In genomic region chr9:87601595-87601994, GRCh38 we compare ENCODE assay signal across 19 cellular contexts.
DNase-seq lines count a peak whose midpoint lies in the region; TF ChIP-seq lines count a peak whose summit lies in the region.
"Had no signal": no experiment of that assay in that cellular context is flagged by ENCODE, and none has a peak within 500 bp of the region (broad histone marks: within the 10 kb centered on the region; RNA-seq: fewer than 3 reads in every experiment).

No MANE protein-coding gene starts in this region.

- H2AFZ ChIP-seq in PC-9, result no peak overlapping the region

- no peaks in the 10 kb centered on the region for H3K9me3 Mint-ChIP-seq in endodermal cell
- H3K9me3 Mint-ChIP-seq in type B pancreatic cell, result no peaks in the 10 kb centered on the region
- H3K9me3 Mint-ChIP-seq: HFFc6 had no signal

- no peak for DNase-seq in PC-9
- no peak for DNase-seq in endodermal cell
- no peak for DNase-seq in type B pancreatic cell (ENCODE audit: extremely low spot score, unreplicated experiment)
- no peak for DNase-seq in G401 (ENCODE audit: low spot score)
- no peak for DNase-seq in HUDEP-2 (lab: John Stamatoyannopoulos, UW; ENCODE audit: unreplicated experiment in 76 of 76)
- DNase-seq in HAP-1 (ENCODE audit: low spot score in 2 of 2), result no peak
- DNase-seq: CD4-positive, alpha-beta memory T cell; DND-41; GOT3; HFFc6; Karpas-422; MM.1S; NCI-H1105 treated with DMSO at 0.1 percent for 48 hours; NCI-H187; NCI-H2171; NCI-H82; SIG-M5 had no signal

- H3K79me2 ChIP-seq in PC-9 (ENCODE audit: low read depth), result peaks cover 24% of the 10 kb centered on the region

- peaks cover 47% of the 10 kb centered on the region for H3K4me1 Mint-ChIP-seq in endodermal cell
- peaks cover 78% of the 10 kb centered on the region for H3K4me1 Mint-ChIP-seq in type B pancreatic cell (ENCODE audit: unreplicated experiment)
- H3K4me1 Mint-ChIP-seq: B cell had no signal

- intact Hi-C loops in PC-9 (cut with micrococcal nuclease; ENCODE audit: unreplicated experiment), result loop anchor here (1.0 to 10.0 kb wide), 6 partner anchors 34 to 264 kb away; no protein-coding TSS in a partner anchor

- H3K27me3 Mint-ChIP-seq in endodermal cell (ENCODE audit: insufficient read depth) (no peaks in the 10 kb centered on the region), type B pancreatic cell (no peaks in the 10 kb centered on the region)

- no peak overlapping the region for H3K9ac ChIP-seq in endodermal cell (ENCODE audit: extremely low read depth, low read length, poor library complexity, severe bottlenecking)

- H3K4me1 ChIP-seq in PC-9 (replicated peaks; ENCODE audit: insufficient read depth), result peaks cover 66% of the 10 kb centered on the region
- H3K4me1 ChIP-seq in endodermal cell (ENCODE audit: control insufficient read depth, insufficient read depth, low read length), result peaks cover 12% of the 10 kb centered on the region
- peaks cover 32 to 53% of the 10 kb centered on the region in 2 donors for H3K4me1 ChIP-seq in muscle layer of duodenum (ENCODE audit: control insufficient read depth in 1 of 2, insufficient read depth in 2 of 2, low read length in 2 of 2)
- peaks cover 17% of the 10 kb centered on the region for H3K4me1 ChIP-seq in HAP-1

- H3F3A ChIP-seq in PC-9 (ENCODE audit: insufficient read depth, low read depth), result peaks cover 32% of the 10 kb centered on the region

- H3K9me3 ChIP-seq in PC-9 (ENCODE audit: insufficient read depth, low read depth) (no peaks in the 10 kb centered on the region), endodermal cell (ENCODE audit: control insufficient read depth, low read length) (no peaks in the 10 kb centered on the region), muscle layer of duodenum (ENCODE audit: control insufficient read depth in 1 of 2, low read length in 2 of 2) (no peaks in the 10 kb centered on the region), HAP-1 (no peaks in the 10 kb centered on the region)

- BruUV-seq in PC-9 (replicated peaks; lab: Mats Ljungman, UMichigan), result no TSS peak

- no peaks in the 10 kb centered on the region for H3K36me3 ChIP-seq in PC-9 (ENCODE audit: low read depth)
- peaks cover 11% of the 10 kb centered on the region for H3K36me3 ChIP-seq in endodermal cell (ENCODE audit: control insufficient read depth, insufficient read depth, low read length)
- peaks cover 4 to 7% of the 10 kb centered on the region in 2 donors for H3K36me3 ChIP-seq in muscle layer of duodenum (ENCODE audit: control insufficient read depth in 1 of 2, insufficient read depth in 2 of 2, low read length in 2 of 2)
- 0 out of 2 replicates have a peak, but pooled peaks cover 3% of the 10 kb centered on the region for H3K36me3 ChIP-seq in HAP-1 (replicated peaks)

- no peaks in the 10 kb centered on the region for H3K9me2 ChIP-seq in PC-9 (ENCODE audit: insufficient read depth)

- no peaks in the 10 kb centered on the region for H4K20me1 ChIP-seq in PC-9 (ENCODE audit: insufficient read depth)

- H3K27ac ChIP-seq in PC-9 (peak overlapping the region; percentile 56), endodermal cell (ENCODE audit: low read depth, low read length) (no peak overlapping the region), muscle layer of duodenum (ENCODE audit: low read length) (peak overlapping the region; percentile 41)

- no peak overlapping the region for H3K4me3 ChIP-seq in PC-9
- H3K4me3 ChIP-seq in endodermal cell (ENCODE audit: low read length), result no peak overlapping the region
- no peak overlapping the region for H3K4me3 ChIP-seq in muscle layer of duodenum (ENCODE audit: low read depth in 1 of 2, low read length in 2 of 2)
- H3K4me3 ChIP-seq in HAP-1, result no peak overlapping the region

- H3K27me3 ChIP-seq in PC-9 (ENCODE audit: insufficient read depth, low read depth) (no peaks in the 10 kb centered on the region), endodermal cell (ENCODE audit: control insufficient read depth, insufficient read depth, low read length, poor library complexity, severe bottlenecking) (no peaks in the 10 kb centered on the region), muscle layer of duodenum (ENCODE audit: low read depth, low read length) (no peaks in the 10 kb centered on the region), HAP-1 (ENCODE audit: low read depth) (no peaks in the 10 kb centered on the region)

- CTCF ChIA-PET in PC-9 (lab: Charles Lee), result no interaction called here

- POLR2A ChIA-PET in PC-9 (lab: Charles Lee; ENCODE audit: unreplicated experiment), result no interaction called here

- H3K4me2 ChIP-seq in PC-9, result peak overlapping the region; percentile 70

- WGBS in endodermal cell (ENCODE audit: insufficient coverage in 1 of 2, insufficient read length in 1 of 2), 2 experiments, result 78% methylated on average over 5 of the region's 5 CpGs

- no peak for TF ChIP-seq CTCF in PC-9 (conservative IDR thresholded peaks at IDR 0.05)
- no peak for TF ChIP-seq CTCF in endodermal cell (conservative IDR thresholded peaks at IDR 0.05)
- TF ChIP-seq CTCF in type B pancreatic cell (conservative IDR thresholded peaks at IDR 0.05), result no peak

- in situ Hi-C loops in G401 (cut with HindIII; ENCODE audit: low sequenced_read_pairs), result no loop called here
- in situ Hi-C loops in HAP-1 (cut with MboI; ENCODE audit: low sequenced_read_pairs), result no loop called here

- H3K27ac Mint-ChIP-seq in endodermal cell (peak overlapping the region; percentile 66), type B pancreatic cell (peak overlapping the region; percentile 79)
- H3K27ac Mint-ChIP-seq: B cell; CD4-positive, alpha-beta memory T cell; HFFc6 had no signal

- H3K4me3 Mint-ChIP-seq in endodermal cell, result no peak overlapping the region
- H3K4me3 Mint-ChIP-seq in type B pancreatic cell, result no peak overlapping the region
- H3K4me3 Mint-ChIP-seq: B cell; CD4-positive, alpha-beta memory T cell; HFFc6 had no signal

- peaks cover 16% of the 10 kb centered on the region for H3K36me3 Mint-ChIP-seq in endodermal cell (ENCODE audit: low read depth)
- peaks cover 23% of the 10 kb centered on the region for H3K36me3 Mint-ChIP-seq in type B pancreatic cell
- H3K36me3 Mint-ChIP-seq: CD4-positive, alpha-beta memory T cell had no signal
